In the genomic region with DNA sequence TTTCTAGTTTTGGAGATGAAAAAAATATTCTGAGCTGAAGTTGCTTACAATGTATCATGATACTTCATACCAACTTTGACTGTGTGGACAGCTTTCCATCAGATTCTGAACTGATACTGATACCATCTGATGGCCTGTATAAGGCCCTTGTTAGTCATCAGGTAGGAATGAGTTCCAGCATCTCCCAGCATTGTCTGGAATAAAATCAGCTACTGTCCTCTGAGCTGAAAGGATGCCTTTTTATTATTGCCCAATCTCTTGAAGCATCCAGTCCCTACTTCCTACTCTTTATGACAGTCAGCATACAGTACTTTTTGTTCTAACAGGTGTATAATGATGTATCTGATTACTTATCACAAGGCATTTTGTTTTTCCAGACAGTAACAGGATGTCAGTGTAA, we compare ENCODE assay signal across 1 cellular context.
TF ChIP-seq lines count a peak whose summit lies in the region.

No MANE protein-coding gene starts in this region.

TF ChIP-seq in HepG2, 621 proteins besides CTCF, POLR2A, EP300 and RAD21 (continued from another document):
- no peak for TF ChIP-seq ARID4A (CRISPR knock-in tag; IDR thresholded peaks at IDR 0.05; ENCODE audit: borderline replicate concordance)
